17 cellular contexts compared by ENCODE assay signal in the genomic region with DNA sequence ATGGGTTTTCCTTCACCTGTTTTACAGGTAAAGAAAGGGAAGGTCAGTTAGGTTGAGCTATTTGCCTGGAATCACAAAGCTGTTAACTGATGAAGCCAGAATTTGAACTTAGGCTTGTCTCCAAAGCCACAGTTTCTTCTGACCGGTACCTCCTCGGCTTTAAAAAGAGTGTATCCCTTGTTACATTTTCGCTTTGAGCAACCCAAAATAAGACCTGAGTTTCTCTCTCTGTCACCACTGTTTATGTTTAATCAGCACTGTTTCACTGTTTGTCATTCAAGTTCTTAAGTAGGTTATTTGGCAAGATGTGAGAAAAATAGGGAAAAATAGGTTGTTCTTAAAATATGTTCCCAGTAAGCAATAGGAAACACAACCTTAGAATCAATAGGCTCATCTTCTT.
DNase-seq lines count a peak whose midpoint lies in the region; ATAC-seq and TF ChIP-seq lines count a peak whose summit lies in the region.
"Had no signal": no experiment of that assay in that cellular context is flagged by ENCODE, and none has a peak within 500 bp of the region (broad histone marks: within the 10 kb centered on the region; RNA-seq: fewer than 3 reads in every experiment).

No MANE protein-coding gene starts in this region.

- H3K36me3 ChIP-seq in uterus, result no peaks in the 10 kb centered on the region

- intact Hi-C loops in uterus (cut with DNase I; ENCODE audit: low total_unique reads), result no loop called here

- H3K27me3 ChIP-seq in uterus, result no peaks in the 10 kb centered on the region

- no peak for TF ChIP-seq POLR2A in uterus (IDR thresholded peaks at IDR 0.05)

- no peaks in the 10 kb centered on the region for H3K4me1 ChIP-seq in uterus

- H3K27ac ChIP-seq in coronary artery (peak overlapping the region; percentile 16 to 31), uterus (no peak overlapping the region)
- H3K27ac ChIP-seq: epithelial cell of prostate had no signal

- DNase-seq in coronary artery (ENCODE audit: low spot score) (no peak), pons (ENCODE audit: low spot score) (no peak), NK-92 (lab: John Stamatoyannopoulos, UW; ENCODE audit: unreplicated experiment) (no peak), uterus (no peak)
- DNase-seq: activated CD4-positive, alpha-beta memory T cell treated with anti-CD3 and anti-CD28 coated beads for 36 hours; amygdala; Caco-2; NCI-H2227 treated with DMSO at 0.1 percent for 48 hours; posterior cingulate gyrus; stimulated activated CD4-positive, alpha-beta T cell treated with anti-CD3 and anti-CD28 coated beads, Interleukin-12 subunit alpha, Interleukin-12 subunit beta, amount 100 ng/mL, for 4 hours had no signal

- TF ChIP-seq CTCF in coronary artery (IDR thresholded peaks at IDR 0.05) (no peak), uterus (IDR thresholded peaks at IDR 0.05) (no peak)

- H3K9me3 ChIP-seq in uterus, result no peaks in the 10 kb centered on the region
- H3K9me3 ChIP-seq: Caco-2 had no signal

- H3K4me3 ChIP-seq in coronary artery, result no peak overlapping the region
- H3K4me3 ChIP-seq in uterus, result no peak overlapping the region
- H3K4me3 ChIP-seq: K562 had no signal

- ATAC-seq in GM18858 (IDR thresholded peaks at IDR 0.05; ENCODE audit: unreplicated experiment), result peak; percentile 79
- ATAC-seq in GM19467 (IDR thresholded peaks at IDR 0.05; ENCODE audit: unreplicated experiment), result peak; percentile 75
- ATAC-seq in HG02885 (IDR thresholded peaks at IDR 0.05; ENCODE audit: poor library complexity, unreplicated experiment), result peak; percentile 92
- no peak for ATAC-seq in GM21717 (IDR thresholded peaks at IDR 0.05; ENCODE audit: unreplicated experiment)
- ATAC-seq: HCT116, K562 had no signal

Comparison
In these comparisons a context has a peak if more than half of its experiments do, and no peak if none do; other contexts are left out.
1. H3K27ac ChIP-seq: peak in coronary artery (2 of 2); none in uterus (0 of 2).